In genomic region chr7:107967420-107967819, GRCh38 we compare ENCODE assay signal across 1 cellular context.
TF ChIP-seq lines count a peak whose summit lies in the region.

No MANE protein-coding gene starts in this region.

TF ChIP-seq in A549, 52 proteins besides CTCF, POLR2A, EP300 and RAD21 (continued from another document):
- TF ChIP-seq BHLHE40 (IDR thresholded peaks at IDR 0.05; ENCODE audit: low read depth, low read length): no peak
- TF ChIP-seq TP53 (CRISPR knock-in tag; IDR thresholded peaks at IDR 0.05): no peak
- no peak for TF ChIP-seq EHMT2 (IDR thresholded peaks at IDR 0.05; ENCODE audit: low read depth)
- no peak for TF ChIP-seq JUNB (IDR thresholded peaks at IDR 0.05)
- TF ChIP-seq MYC (IDR thresholded peaks at IDR 0.05; ENCODE audit: borderline replicate concordance, low read length): no peak
- TF ChIP-seq NR3C1 (IDR thresholded peaks at IDR 0.05): no peak
- TF ChIP-seq ZNF302 (CRISPR knock-in tag; IDR thresholded peaks at IDR 0.05): no peak
